In the genomic region with DNA sequence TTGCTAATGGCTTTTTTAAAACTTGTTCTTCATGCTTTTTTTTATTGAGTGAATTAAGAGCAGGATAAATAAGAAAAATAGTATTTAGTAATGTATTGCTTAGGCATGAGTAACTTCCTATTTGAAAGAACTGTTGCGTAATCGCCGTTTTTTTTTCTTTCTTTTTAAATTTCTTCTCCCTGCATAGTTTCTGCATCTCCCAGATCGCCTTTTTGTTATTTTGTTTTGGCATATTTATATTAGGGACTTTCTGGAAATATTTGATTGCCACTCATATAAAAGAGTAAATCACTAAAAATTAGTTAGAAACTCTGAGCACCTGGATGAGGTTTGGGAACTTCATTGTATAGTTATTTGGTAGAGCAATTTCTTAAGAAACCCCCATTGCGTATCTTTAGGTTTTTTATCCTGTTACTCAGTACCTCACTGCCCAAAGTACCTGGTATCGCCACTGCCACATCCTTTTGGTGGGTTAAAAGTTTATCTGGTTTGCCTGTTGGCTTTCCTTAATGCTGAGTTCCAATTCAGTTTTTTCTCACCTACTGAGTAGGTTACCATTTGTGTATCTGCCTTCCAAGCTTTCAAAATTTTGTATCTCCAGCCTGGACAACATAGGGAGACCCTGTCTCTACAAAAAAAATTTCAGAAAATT, we compare ENCODE assay signal across 8 cellular contexts. TPM values are rescaled to one million over a fixed set of nuclear protein-coding genes. Genes with fewer than 3 reads are reported as not detected.
DNase-seq lines count a peak whose midpoint lies in the region; ATAC-seq and TF ChIP-seq lines count a peak whose summit lies in the region.

No MANE protein-coding gene starts in this region.

- H3K36me3 ChIP-seq in right atrium auricular region (no peaks in the 10 kb centered on the region), transverse colon (no peaks in the 10 kb centered on the region)

- in situ Hi-C loops in transverse colon (cut with MboI; ENCODE audit: low pct_ligation_motif_present in 1 of 4, low pct_unique_long_range_greater_than_20kb in 1 of 4, low sequenced_read_pairs in 3 of 4): no loop called here

- POLR2A ChIA-PET in T-cell (lab: Charles Lee): no interaction called here

- H3K4me3 Mint-ChIP-seq in T-cell: peak overlapping the region; percentile 18 to 65 (median 60)

- CTCF ChIA-PET in T-cell (lab: Charles Lee): interaction anchor here in 1 of 2 donors (0.7 kb wide), 1 partner anchor 25 kb away, joined by 3 read pairs; no protein-coding TSS in a partner anchor

- H3K4me1 Mint-ChIP-seq in T-cell: peaks cover 7 to 42% (median 30%) of the 10 kb centered on the region in 3 donors

- peak overlapping the region; percentile 53 to 71 for H3K27ac Mint-ChIP-seq in T-cell

- TF ChIP-seq EP300 in transverse colon (IDR thresholded peaks at IDR 0.05; ENCODE audit: low read depth): no peak

- intact Hi-C loops in Right ventricle myocardium superior (cut with DNase I): loop anchor here (5.0 kb wide), 1 partner anchor 43 kb away; no protein-coding TSS in a partner anchor
- intact Hi-C loops in transverse colon (cut with DNase I; ENCODE audit: low total_unique reads): no loop called here

- TF ChIP-seq CTCF in right atrium auricular region (IDR thresholded peaks at IDR 0.05) (no peak), transverse colon (IDR thresholded peaks at IDR 0.05) (no peak)

- H3K4me3 ChIP-seq in right atrium auricular region (no peak overlapping the region), transverse colon (no peak overlapping the region)

- TF ChIP-seq POLR2A in transverse colon (IDR thresholded peaks at IDR 0.05): no peak

- no peak for DNase-seq in Right ventricle myocardium superior
- DNase-seq in right atrium auricular region (ENCODE audit: low spot score): no peak
- no peak for DNase-seq in T-cell
- DNase-seq in fibroblast of the conjunctiva (ENCODE audit: low read depth): peak; percentile 42
- no peak for DNase-seq in transverse colon
- no peak for DNase-seq in activated CD4-positive, alpha-beta T cell treated with anti-CD3 and anti-CD28 coated beads for 4 hours
- no peak for DNase-seq in HuH-7.5 (ENCODE audit: low spot score)
- no peak for DNase-seq in central memory CD4-positive, alpha-beta T cell

- ATAC-seq in Right ventricle myocardium superior (ENCODE audit: poor library complexity) (peak; percentile 59), T-cell (replicated peaks in 1 of 4) (no peak)

- H3K36me3 Mint-ChIP-seq in T-cell: peaks cover 31% of the 10 kb centered on the region

- H3K27me3 ChIP-seq in right atrium auricular region: no peaks in the 10 kb centered on the region
- H3K27me3 ChIP-seq in transverse colon: no peaks in the 10 kb centered on the region

- H3K27me3 Mint-ChIP-seq in T-cell: no peaks in the 10 kb centered on the region

- 60 to 77% methylated on average over 4 to 6 of the region's 6 CpGs for WGBS in transverse colon (ENCODE audit: low coverage in 1 of 2), 2 donors

- H3K27ac ChIP-seq in right atrium auricular region (peak overlapping the region in 1 of 2 donors; percentile 6), transverse colon (peak overlapping the region in 3 of 4 donors; percentile 13 to 39 (median 20))

- H3K4me1 ChIP-seq in right atrium auricular region: no peaks in the 10 kb centered on the region
- H3K4me1 ChIP-seq in transverse colon: peaks cover 0 to 14% (median 0%) of the 10 kb centered on the region in 4 donors

- H3K9me3 ChIP-seq in right atrium auricular region (no peaks in the 10 kb centered on the region), transverse colon (peaks cover 6 to 9% of the 10 kb centered on the region in 2 donors)

- H3K9me3 Mint-ChIP-seq in T-cell: peaks cover 9 to 23% (median 13%) of the 10 kb centered on the region in 3 donors

RNA-seq across cellular contexts. Expression of a gene that starts 36.2 kb away (rescaled TPM):
- total RNA-seq in Right ventricle myocardium superior (10.3 TPM), right atrium auricular region (1 to 10 TPM; 6.1 to 9.3 TPM), T-cell (10 to 100 TPM; 36.0 to 93.5 (median 62.7) TPM), transverse colon (10 to 100 TPM in 3 of 4 donors, 1 to 10 TPM in 1; 2.2 to 34.6 (median 15.9) TPM)
